1 cellular context compared by ENCODE assay signal in the genomic region with DNA sequence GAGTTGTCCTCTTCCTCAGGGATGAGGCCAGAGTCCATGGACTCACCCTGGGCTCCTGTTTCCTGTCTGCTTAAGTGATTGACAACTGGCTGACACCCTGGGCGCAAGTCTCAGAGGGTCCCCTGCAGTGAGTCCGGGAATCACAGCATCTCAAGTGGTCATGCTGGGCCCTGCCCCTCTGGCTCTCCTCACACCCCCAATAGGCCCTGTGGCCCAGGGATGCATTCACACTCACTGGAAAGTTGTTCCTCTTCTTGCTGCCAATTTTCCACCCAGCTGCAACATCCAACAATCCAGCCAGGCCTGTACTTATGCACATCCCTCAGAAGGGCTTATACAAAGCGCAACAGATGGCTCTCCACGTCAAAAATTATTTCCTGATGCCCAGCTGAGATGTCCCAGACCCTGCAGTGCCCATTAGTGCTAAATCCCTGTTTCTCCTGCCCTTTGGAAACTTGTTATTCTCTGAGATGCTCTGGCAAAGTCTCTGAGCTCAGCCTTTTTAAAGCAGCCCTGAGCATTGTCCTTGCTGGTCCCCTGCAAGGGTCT.
TF ChIP-seq lines count a peak whose summit lies in the region.

No MANE protein-coding gene starts in this region.

TF ChIP-seq in SK-N-SH, 30 proteins besides CTCF, POLR2A, EP300 and RAD21 (continued from another document):
- TF ChIP-seq, protein P1, sequence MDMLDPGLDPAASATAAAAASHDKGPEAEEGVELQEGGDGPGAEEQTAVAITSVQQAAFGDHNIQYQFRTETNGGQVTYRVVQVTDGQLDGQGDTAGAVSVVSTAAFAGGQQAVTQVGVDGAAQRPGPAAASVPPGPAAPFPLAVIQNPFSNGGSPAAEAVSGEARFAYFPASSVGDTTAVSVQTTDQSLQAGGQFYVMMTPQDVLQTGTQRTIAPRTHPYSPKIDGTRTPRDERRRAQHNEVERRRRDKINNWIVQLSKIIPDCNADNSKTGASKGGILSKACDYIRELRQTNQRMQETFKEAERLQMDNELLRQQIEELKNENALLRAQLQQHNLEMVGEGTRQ (IDR thresholded peaks at IDR 0.05; ENCODE audit: borderline replicate concordance, low read depth, low read length), result no peak
- peak; percentile 31; the same call in 1 of the 2 replicates for TF ChIP-seq SMC3 (IDR thresholded peaks at IDR 0.05; ENCODE audit: low read depth, low read length)
- peak; percentile 86 for TF ChIP-seq SIN3A (IDR thresholded peaks at IDR 0.05; ENCODE audit: borderline replicate concordance, low read depth, low read length)
- TF ChIP-seq, protein P2, sequence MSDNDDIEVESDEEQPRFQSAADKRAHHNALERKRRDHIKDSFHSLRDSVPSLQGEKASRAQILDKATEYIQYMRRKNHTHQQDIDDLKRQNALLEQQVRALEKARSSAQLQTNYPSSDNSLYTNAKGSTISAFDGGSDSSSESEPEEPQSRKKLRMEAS (IDR thresholded peaks at IDR 0.05; ENCODE audit: low read depth), result peak; percentile 51
- 0 out of 2 replicates have a peak, but pooled peaks have one; percentile 31 for TF ChIP-seq ELF1 (IDR thresholded peaks at IDR 0.05)
- TF ChIP-seq YY1 (IDR thresholded peaks at IDR 0.05; ENCODE audit: low read depth), result no peak
- peak; percentile 95 for TF ChIP-seq POLR2AphosphoS5 (IDR thresholded peaks at IDR 0.05; ENCODE audit: low read depth, low read length)
- peak; percentile 85 for TF ChIP-seq NFIC (IDR thresholded peaks at IDR 0.05; ENCODE audit: borderline replicate concordance)
- no peak for TF ChIP-seq EZH2phosphoT487 (IDR thresholded peaks at IDR 0.05; ENCODE audit: borderline replicate concordance, low read depth)
TF ChIP-seq in SK-N-SH: peak in this region for 20.
